Comparison of ENCODE assay signal across 9 cellular contexts in the genomic region with DNA sequence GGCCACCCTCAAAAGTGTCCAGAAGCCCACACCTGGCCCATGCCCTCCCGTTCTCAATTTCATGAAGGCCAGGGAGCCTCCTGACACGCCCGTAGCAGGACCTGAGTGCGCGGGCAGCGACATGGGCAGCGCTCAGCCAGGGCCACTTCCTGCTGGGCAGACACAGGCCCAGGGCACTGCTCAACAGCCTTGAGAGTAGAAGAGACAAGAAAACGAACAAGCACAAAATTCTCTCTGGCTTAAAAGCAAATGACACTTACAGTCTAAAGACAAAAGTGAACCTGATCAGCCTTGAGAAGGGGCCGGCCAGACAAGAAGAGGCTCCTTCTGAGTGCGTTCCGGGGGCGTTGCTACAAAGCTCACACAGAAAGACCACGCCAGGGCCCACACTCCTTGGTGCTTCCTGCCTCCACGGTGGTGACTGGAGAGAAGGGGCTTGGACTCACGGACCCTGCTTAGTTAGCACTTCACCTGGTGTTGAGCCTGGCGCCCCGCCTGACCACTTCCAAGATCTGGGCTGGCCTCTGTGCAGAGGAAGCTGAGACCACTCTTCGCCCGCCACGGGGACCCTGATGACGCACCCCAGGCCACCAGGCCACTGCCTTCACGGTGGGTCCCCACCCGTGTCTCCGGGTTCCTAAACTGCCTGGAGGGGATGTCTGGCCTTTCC. TPM values are rescaled to one million over a fixed set of nuclear protein-coding genes. Genes with fewer than 3 reads are reported as not detected.
DNase-seq lines count a peak whose midpoint lies in the region; ATAC-seq, FAIRE-seq and TF ChIP-seq lines count a peak whose summit lies in the region.
"Had no signal": no experiment of that assay in that cellular context is flagged by ENCODE, and none has a peak within 500 bp of the region (broad histone marks: within the 10 kb centered on the region; RNA-seq: fewer than 3 reads in every experiment).

No MANE protein-coding gene starts in this region.

- DNase-seq in T-helper 1 cell (no peak), kidney (no peak), substantia nigra (lab: John Stamatoyannopoulos, UW) (peak in 3 of 49 donors; percentile 6 to 28 (median 24)), NOMO-1 treated with dmso at 0.1 percent for 144 hours (lab: John Stamatoyannopoulos, UW; ENCODE audit: unreplicated experiment) (no peak), NCI-H1092 treated with DMSO at 0.1 percent for 48 hours (lab: John Stamatoyannopoulos, UW) (no peak)
- peak; percentile 18 for DNase-seq in activated naive CD8-positive, alpha-beta T cell treated with anti-CD3 and anti-CD28 coated beads, Interleukin-2, amount 50 U/mL, for 24 hours

- H3K9me3 ChIP-seq in kidney (ENCODE audit: control insufficient read depth in 1 of 2, low read length in 2 of 2) = no peaks in the 10 kb centered on the region

- H3K4me3 Mint-ChIP-seq in T-helper 1 cell treated with Interleukin-12 subunit alpha and Interleukin-12 subunit beta and Interleukin-4 antibody, amounts not matched to agents 30 μg/mL and 1 μg/mL, for 36 hours = peak overlapping the region; percentile 91
- H3K4me3 Mint-ChIP-seq in activated naive CD8-positive, alpha-beta T cell treated with anti-CD3 and anti-CD28 coated beads, Interleukin-2, amount 50 U/mL, for 24 hours = peak overlapping the region; percentile 80

- no peaks in the 10 kb centered on the region for H3K27me3 Mint-ChIP-seq in T-helper 1 cell treated with Interleukin-12 subunit alpha and Interleukin-12 subunit beta and Interleukin-4 antibody, amounts not matched to agents 30 μg/mL and 1 μg/mL, for 36 hours (ENCODE audit: low read depth)
- H3K27me3 Mint-ChIP-seq in activated naive CD8-positive, alpha-beta T cell treated with anti-CD3 and anti-CD28 coated beads, Interleukin-2, amount 50 U/mL, for 24 hours = no peaks in the 10 kb centered on the region

- intact Hi-C loops in kidney (cut with DNase I) = no loop called here

- H3K27ac ChIP-seq in kidney (ENCODE audit: low read depth in 2 of 2, low read length in 2 of 2) (peak overlapping the region; percentile 93 to 97), substantia nigra (ENCODE audit: low read depth, low read length, poor library complexity, severe bottlenecking) (peak overlapping the region; percentile 77)

- no peak for ATAC-seq in activated naive CD8-positive, alpha-beta T cell treated with anti-CD3 and anti-CD28 coated beads, Interleukin-2, amount 50 U/mL, for 24 hours
- no peak for ATAC-seq in HG03196 (IDR thresholded peaks at IDR 0.05; ENCODE audit: unreplicated experiment)

- no peak for TF ChIP-seq CTCF in kidney (IDR thresholded peaks at IDR 0.05; ENCODE audit: borderline replicate concordance, extremely low read depth, insufficient read depth)

- H3K36me3 Mint-ChIP-seq in T-helper 1 cell treated with Interleukin-12 subunit alpha and Interleukin-12 subunit beta and Interleukin-4 antibody, amounts not matched to agents 30 μg/mL and 1 μg/mL, for 36 hours (ENCODE audit: low read depth) = peaks cover 7% of the 10 kb centered on the region
- no peaks in the 10 kb centered on the region for H3K36me3 Mint-ChIP-seq in activated naive CD8-positive, alpha-beta T cell treated with anti-CD3 and anti-CD28 coated beads, Interleukin-2, amount 50 U/mL, for 24 hours (ENCODE audit: low read depth)

- no peaks in the 10 kb centered on the region for H3K9me3 Mint-ChIP-seq in T-helper 1 cell treated with Interleukin-12 subunit alpha and Interleukin-12 subunit beta and Interleukin-4 antibody, amounts not matched to agents 30 μg/mL and 1 μg/mL, for 36 hours
- no peaks in the 10 kb centered on the region for H3K9me3 Mint-ChIP-seq in activated naive CD8-positive, alpha-beta T cell treated with anti-CD3 and anti-CD28 coated beads, Interleukin-2, amount 50 U/mL, for 24 hours

- H3K36me3 ChIP-seq in kidney (ENCODE audit: control insufficient read depth in 1 of 2, insufficient read depth in 2 of 2, low read length in 2 of 2) = no peaks in the 10 kb centered on the region

- no peak for FAIRE-seq in kidney (lab: Jason Lieb, UNC)
- FAIRE-seq: TTC549 had no signal

- H3K4me3 ChIP-seq in kidney (ENCODE audit: low read length in 2 of 2) = peak overlapping the region; percentile 54 to 86

- H3K4me1 Mint-ChIP-seq in T-helper 1 cell treated with Interleukin-12 subunit alpha and Interleukin-12 subunit beta and Interleukin-4 antibody, amounts not matched to agents 30 μg/mL and 1 μg/mL, for 36 hours (ENCODE audit: low read depth) = peaks cover 38% of the 10 kb centered on the region
- H3K4me1 Mint-ChIP-seq in activated naive CD8-positive, alpha-beta T cell treated with anti-CD3 and anti-CD28 coated beads, Interleukin-2, amount 50 U/mL, for 24 hours = peaks cover 48% of the 10 kb centered on the region

- peak overlapping the region; percentile 79 for H3K27ac Mint-ChIP-seq in T-helper 1 cell treated with Interleukin-12 subunit alpha and Interleukin-12 subunit beta and Interleukin-4 antibody, amounts not matched to agents 30 μg/mL and 1 μg/mL, for 36 hours
- H3K27ac Mint-ChIP-seq in activated naive CD8-positive, alpha-beta T cell treated with anti-CD3 and anti-CD28 coated beads, Interleukin-2, amount 50 U/mL, for 24 hours = peak overlapping the region; percentile 71

- H3K4me1 ChIP-seq in kidney (ENCODE audit: control insufficient read depth in 1 of 2, insufficient read depth in 1 of 2, low read depth in 1 of 2, low read length in 2 of 2) = peaks cover 20 to 41% of the 10 kb centered on the region in 2 donors

- H3K9ac ChIP-seq in kidney (ENCODE audit: low read length in 2 of 2) = peak overlapping the region; percentile 79 to 97

RNA-seq across cellular contexts. Expression of gene SLC12A7, which starts 1.5 kb away (rescaled TPM):
- 92.9 TPM for total RNA-seq in kidney
- polyA plus RNA-seq in kidney (ENCODE audit: insufficient read depth, low read depth, low replicate concordance) = 28.2 TPM
